ENCODE assay signal across 8 cellular contexts in the genomic region with DNA sequence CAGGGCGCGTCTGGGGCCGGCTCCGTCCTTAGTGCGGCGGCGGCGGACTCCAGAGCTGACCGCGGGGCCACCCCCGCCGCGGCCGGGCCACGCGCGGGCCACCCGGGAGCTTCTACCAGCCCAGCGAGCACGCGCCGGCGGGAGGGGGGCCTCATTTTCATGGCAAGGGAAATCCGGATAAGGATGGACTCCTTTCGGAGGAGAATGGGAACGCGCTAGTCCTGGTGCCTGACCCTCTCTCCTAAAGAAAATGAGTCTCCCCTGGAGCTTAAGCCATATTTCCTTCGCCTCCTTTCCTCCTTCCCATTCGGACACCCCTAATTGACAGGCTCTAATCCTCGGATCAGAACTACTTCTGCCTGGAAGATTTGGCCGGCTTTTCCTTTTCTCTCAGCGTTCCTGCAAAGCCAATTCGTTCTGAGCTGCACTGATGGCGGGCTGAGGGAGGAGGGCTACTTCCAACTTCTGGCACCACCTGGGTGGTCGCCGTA.
DNase-seq lines count a peak whose midpoint lies in the region; TF ChIP-seq lines count a peak whose summit lies in the region.

No MANE protein-coding gene starts in this region.

- DNase-seq in AG09309 (ENCODE audit: low read depth) (no peak), RPMI7951 (ENCODE audit: low read depth) (peak; percentile 65), esophagus muscularis mucosa (ENCODE audit: extremely low spot score) (peak; percentile 82), neural crest cell (ENCODE audit: low read depth, low spot score) (peak; percentile 18), PC-9 (no peak), activated gamma-delta T cell treated with Interleukin-2 at 50 U/mL for 16 hours (no peak), OCI-M2 (lab: John Stamatoyannopoulos, UW; ENCODE audit: unreplicated experiment) (no peak)
- no peak for DNase-seq in stimulated activated CD4-positive, alpha-beta T cell treated with anti-CD3 and anti-CD28 coated beads, Interleukin-1b, Interleukin-23, amount 100 ng/mL, for 48 hours

- H3K4me3 Mint-ChIP-seq in neural crest cell = peak overlapping the region; percentile 85

- no peak for TF ChIP-seq EP300 in esophagus muscularis mucosa (IDR thresholded peaks at IDR 0.05)

- H3K27me3 Mint-ChIP-seq in neural crest cell (ENCODE audit: low read depth) = peaks cover 12% of the 10 kb centered on the region

- no peaks in the 10 kb centered on the region for H3K9me3 Mint-ChIP-seq in neural crest cell

- H3K9me3 ChIP-seq in esophagus muscularis mucosa = no peaks in the 10 kb centered on the region
- H3K9me3 ChIP-seq in PC-9 (ENCODE audit: insufficient read depth, low read depth) = no peaks in the 10 kb centered on the region

- WGBS in esophagus muscularis mucosa = 47% methylated on average over 22 of the region's 36 CpGs

- no peak overlapping the region for H3K4me2 ChIP-seq in PC-9

- H3K4me3 ChIP-seq in AG09309 (ENCODE audit: control insufficient read depth, low read depth, low read length) (peak overlapping the region; percentile 84), esophagus muscularis mucosa (peak overlapping the region; percentile 56 to 65 (median 62)), PC-9 (no peak overlapping the region)

- TF ChIP-seq CTCF in AG09309 (IDR thresholded peaks at IDR 0.05; ENCODE audit: control insufficient read depth, insufficient read depth, low read depth, low read length, missing control alignments) = no peak
- TF ChIP-seq CTCF in esophagus muscularis mucosa (IDR thresholded peaks at IDR 0.05) = no peak
- no peak for TF ChIP-seq CTCF in neural crest cell (conservative IDR thresholded peaks at IDR 0.05)
- TF ChIP-seq CTCF in PC-9 (conservative IDR thresholded peaks at IDR 0.05) = no peak

- no peak overlapping the region for H3K27ac Mint-ChIP-seq in neural crest cell (ENCODE audit: unreplicated experiment)

- H2AFZ ChIP-seq in PC-9 = no peak overlapping the region

- no peaks in the 10 kb centered on the region for H3K36me3 Mint-ChIP-seq in neural crest cell (ENCODE audit: low read depth)

- H3F3A ChIP-seq in PC-9 (ENCODE audit: insufficient read depth, low read depth) = no peaks in the 10 kb centered on the region

- H3K4me1 ChIP-seq in esophagus muscularis mucosa = peaks cover 4 to 24% (median 22%) of the 10 kb centered on the region in 4 donors
- no peaks in the 10 kb centered on the region for H3K4me1 ChIP-seq in PC-9 (replicated peaks; ENCODE audit: insufficient read depth)

- no peaks in the 10 kb centered on the region for H3K79me2 ChIP-seq in PC-9 (ENCODE audit: low read depth)

- H3K4me1 Mint-ChIP-seq in neural crest cell = peaks cover 25% of the 10 kb centered on the region

- H3K27me3 ChIP-seq in esophagus muscularis mucosa (peaks cover 0 to 61% (median 24%) of the 10 kb centered on the region in 4 donors), PC-9 (ENCODE audit: insufficient read depth, low read depth) (no peaks in the 10 kb centered on the region)

- H3K27ac ChIP-seq in esophagus muscularis mucosa (replicated peaks in 1 of 4) (no peak overlapping the region), PC-9 (no peak overlapping the region)

- intact Hi-C loops in esophagus muscularis mucosa (cut with DNase I) = no loop called here
- intact Hi-C loops in PC-9 (cut with micrococcal nuclease; ENCODE audit: unreplicated experiment) = no loop called here

- H3K9me2 ChIP-seq in PC-9 (ENCODE audit: insufficient read depth) = no peaks in the 10 kb centered on the region

- TF ChIP-seq POLR2A in esophagus muscularis mucosa (IDR thresholded peaks at IDR 0.05; ENCODE audit: low read depth) = no peak

- no TSS peak for BruUV-seq in PC-9 (replicated peaks; lab: Mats Ljungman, UMichigan)

- H3K36me3 ChIP-seq in esophagus muscularis mucosa (no peaks in the 10 kb centered on the region), PC-9 (ENCODE audit: low read depth) (no peaks in the 10 kb centered on the region)

- CTCF ChIA-PET in PC-9 (lab: Charles Lee) = no interaction called here

- no peaks in the 10 kb centered on the region for H4K20me1 ChIP-seq in PC-9 (ENCODE audit: insufficient read depth)

- POLR2A ChIA-PET in PC-9 (lab: Charles Lee; ENCODE audit: unreplicated experiment) = no interaction called here

Comparison
In these comparisons a context has a peak if more than half of its experiments do, and no peak if none do; other contexts are left out.
1. DNase-seq: peak in RPMI7951 (single experiment), esophagus muscularis mucosa (single experiment) and neural crest cell (single experiment); none in AG09309 (single experiment), PC-9 (0 of 2), activated gamma-delta T cell treated with Interleukin-2 at 50 U/mL for 16 hours (single experiment), OCI-M2 (single experiment) and stimulated activated CD4-positive, alpha-beta T cell treated with anti-CD3 and anti-CD28 coated beads, Interleukin-1b, Interleukin-23, amount 100 ng/mL, for 48 hours (single experiment).